8 cellular contexts compared by ENCODE assay signal in the genomic region with DNA sequence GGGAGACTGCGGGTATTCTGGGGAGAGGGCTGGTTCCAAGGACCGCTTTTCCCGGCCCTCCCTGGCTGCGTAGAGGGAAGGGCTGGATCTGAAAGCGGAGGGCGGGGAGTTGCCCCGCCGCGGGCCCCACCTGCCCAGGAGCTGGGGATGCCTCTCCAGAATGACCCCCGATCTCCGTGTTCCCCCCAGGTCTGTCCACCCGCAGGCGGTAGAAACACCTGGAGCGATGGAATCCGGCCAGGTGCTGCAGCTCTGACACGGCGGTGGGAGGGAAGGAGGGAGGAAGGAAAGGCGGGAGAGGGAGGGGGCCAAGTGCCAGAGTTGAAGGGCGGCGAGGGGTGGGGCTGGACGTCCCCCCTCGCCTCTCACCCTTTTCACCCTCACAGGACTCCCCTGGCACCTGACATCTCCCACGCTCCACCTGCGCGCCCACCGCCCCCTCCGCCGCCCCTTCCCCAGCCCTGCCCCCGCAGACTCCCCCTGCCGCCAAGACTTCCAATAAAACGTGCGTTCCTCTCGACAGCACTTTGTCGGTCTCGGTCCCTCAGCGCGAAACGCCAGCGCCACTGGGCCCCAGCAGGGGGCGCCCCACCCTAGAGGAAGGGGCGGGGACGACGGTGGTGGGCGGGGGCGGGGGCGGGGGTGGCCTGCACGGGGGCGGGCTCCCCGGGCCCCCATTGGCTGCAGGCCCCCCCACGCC. TPM values are rescaled to one million over a fixed set of nuclear protein-coding genes. Genes with fewer than 3 reads are reported as not detected.
A peak's percentile ranks its signal among the peaks of the same experiment; 100 is the strongest.
DNase-seq lines count a peak whose midpoint lies in the region; ATAC-seq and TF ChIP-seq lines count a peak whose summit lies in the region.

No MANE protein-coding gene starts in this region.

- TF ChIP-seq POLR2A in uterus (IDR thresholded peaks at IDR 0.05) = no peak

- H3K27me3 ChIP-seq in uterus = no peaks in the 10 kb centered on the region

- peaks cover 0 to 6% of the 10 kb centered on the region in 2 donors for H3K4me1 ChIP-seq in uterus

- H3K27ac ChIP-seq in uterus = peak overlapping the region in 1 of 2 donors; percentile 25

- no peak for ATAC-seq in GM19395 (IDR thresholded peaks at IDR 0.05; ENCODE audit: unreplicated experiment)

- TF ChIP-seq CTCF in epithelial cell of esophagus (IDR thresholded peaks at IDR 0.05; ENCODE audit: insufficient read depth, low read depth, low read length, missing control alignments) (peak; percentile 45), uterus (IDR thresholded peaks at IDR 0.05) (peak in 3 of 4 experiments; percentile 28 to 71 (median 55))

- H3K9me3 ChIP-seq in uterus = no peaks in the 10 kb centered on the region

- H3K36me3 ChIP-seq in uterus = no peaks in the 10 kb centered on the region

- H3K4me3 ChIP-seq in epithelial cell of esophagus (ENCODE audit: low read length) (no peak overlapping the region), uterus (no peak overlapping the region)

- DNase-seq in EL (peak; percentile 42), NCI-H2029 treated with DMSO at 0.1 percent for 48 hours (lab: John Stamatoyannopoulos, UW) (peak; percentile 9), epithelial cell of esophagus (ENCODE audit: low read depth) (peak; percentile 43), occipital lobe (lab: John Stamatoyannopoulos, UW) (peak; percentile 16), uterus (peak in 1 of 2 donors; percentile 55), DMS153 treated with DMSO at 0.1 percent for 48 hours (lab: John Stamatoyannopoulos, UW; ENCODE audit: unreplicated experiment) (no peak)
- peak in 2 of 3 experiments; percentile 27 to 60 for DNase-seq in activated CD8-positive, alpha-beta memory T cell treated with anti-CD3 and anti-CD28 coated beads for 48 hours (ENCODE audit: low read depth in 2 of 3, low spot score in 2 of 3)

- intact Hi-C loops in uterus (cut with DNase I; ENCODE audit: low total_unique reads) = no loop called here

RNA-seq across cellular contexts. Expression of gene FXYD7, which starts 0.4 kb away (rescaled TPM):
- 24.0 TPM for total RNA-seq in occipital lobe
- total RNA-seq in uterus = 1 to 10 TPM in 1 of 4 donors, under 1 TPM in 1, not detected in 2; 0.83 to 3.7 TPM

RNA-seq across cellular contexts. Expression of gene FXYD1, which starts 4.1 kb away (rescaled TPM):
- not detected for total RNA-seq in occipital lobe
- total RNA-seq in uterus = 100 to 1,000 TPM in 2 of 4 donors, 10 to 100 TPM in 2; 18.1 to 214 (median 105) TPM

RNA-seq across cellular contexts. Expression of gene LGI4, which starts 7.8 kb away (rescaled TPM):
- total RNA-seq in occipital lobe = 14.2 TPM
- 10 to 100 TPM in 3 of 4 donors, 1 to 10 TPM in 1; 5.1 to 44.4 (median 19.7) TPM for total RNA-seq in uterus

RNA-seq across cellular contexts. Expression of gene FXYD5, which starts 11.9 kb away (rescaled TPM):
- total RNA-seq in occipital lobe (not detected), uterus (10 to 100 TPM; 10.9 to 86.2 (median 34.2) TPM)

RNA-seq across cellular contexts. Expression of gene FXYD3, which starts 27.1 kb away (rescaled TPM):
- not detected for total RNA-seq in occipital lobe
- 1 to 10 TPM; 1.5 to 3.8 (median 1.6) TPM for total RNA-seq in uterus

Comparison
In these comparisons a context has a peak if more than half of its experiments do, and no peak if none do; other contexts are left out.
1. RNA of gene FXYD1, which starts 4.1 kb away (total RNA-seq): 18.1 to 214 TPM in uterus; not detected in occipital lobe (single experiment); every median in the first group is over 10 times any median in the second.